Comparison of ENCODE assay signal across 7 cellular contexts in genomic region chr20:54481442-54481841, GRCh38. TPM values are rescaled to one million over a fixed set of nuclear protein-coding genes. Genes with fewer than 3 reads are reported as not detected.
"Had no signal": no experiment of that assay in that cellular context is flagged by ENCODE, and none has a peak within 500 bp of the region (broad histone marks: within the 10 kb centered on the region; RNA-seq: fewer than 3 reads in every experiment).

No MANE protein-coding gene starts in this region.

- DNase-seq: H9, HCEC 1CT, KBM-7 had no signal

- H3K9me3 Mint-ChIP-seq: GM23338, H9 had no signal

- H3K4me3 ChIP-seq: GM23338 had no signal

- H3K27ac Mint-ChIP-seq: GM23338, IgD-negative memory B cell had no signal

- H2AFZ ChIP-seq: GM23338 had no signal

- H3K4me3 Mint-ChIP-seq: GM23338, H9, IgD-negative memory B cell had no signal

- ATAC-seq: GM23338, HepG2 had no signal

- H3K27ac ChIP-seq: HL-60 had no signal

- H3K4me2 ChIP-seq: GM23338 had no signal

RNA-seq across cellular contexts. Expression of gene DOK5, which starts 6.0 kb away (rescaled TPM):
- total RNA-seq: HepG2 had no signal
- polyA plus RNA-seq: HepG2, IgD-negative memory B cell had no signal
